Comparison of ENCODE assay signal across 12 cellular contexts in genomic region chr12:91007531-91008290, GRCh38. TPM values are rescaled to one million over a fixed set of nuclear protein-coding genes. Genes with fewer than 3 reads are reported as not detected.
DNase-seq lines count a peak whose midpoint lies in the region; ATAC-seq lines count a peak whose summit lies in the region.
"Had no signal": no experiment of that assay in that cellular context is flagged by ENCODE, and none has a peak within 500 bp of the region (broad histone marks: within the 10 kb centered on the region; RNA-seq: fewer than 3 reads in every experiment).

No MANE protein-coding gene starts in this region.

- DNase-seq in activated CD4-positive, alpha-beta T cell treated with anti-CD3 and anti-CD28 coated beads, Interleukin-2, amount 10 ng/mL, durations not matched to agents 24 days and 14 days, result peak; percentile 56
- no peak for DNase-seq in activated CD4-positive, alpha-beta T cell treated with anti-CD3 and anti-CD28 coated beads for 4 hours
- no peak for DNase-seq in stimulated activated effector memory CD8-positive, alpha-beta T cell treated with anti-CD3 and anti-CD28 coated beads, Interleukin-12 subunit alpha, Interleukin-12 subunit beta, amount 100 ng/mL, for 72 hours (ENCODE audit: low spot score in 2 of 2)
- no peak for DNase-seq in RPMI8226
- no peak for DNase-seq in NCI-H226
- DNase-seq in stimulated activated CD4-positive, alpha-beta T cell treated with anti-CD3 and anti-CD28 coated beads, Interleukin-4, amount 100 ng/mL, for 4 hours, result no peak
- DNase-seq: T-helper 17 cell had no signal

- peaks cover 7% of the 10 kb centered on the region for H3K9me3 Mint-ChIP-seq in activated CD4-positive, alpha-beta T cell treated with anti-CD3 and anti-CD28 coated beads, Interleukin-2, amount 10 ng/mL, durations not matched to agents 24 days and 14 days
- peaks cover 4% of the 10 kb centered on the region for H3K9me3 Mint-ChIP-seq in stimulated activated effector memory CD8-positive, alpha-beta T cell treated with anti-CD3 and anti-CD28 coated beads, Interleukin-12 subunit alpha, Interleukin-12 subunit beta, amount 100 ng/mL, for 72 hours
- H3K9me3 Mint-ChIP-seq: activated naive CD4-positive, alpha-beta T cell treated with anti-CD3 and anti-CD28 coated beads, Interleukin-2, amount 50 U/mL, for 24 hours had no signal

- peak overlapping the region; percentile 41 for H3K4me3 Mint-ChIP-seq in activated CD4-positive, alpha-beta T cell treated with anti-CD3 and anti-CD28 coated beads, Interleukin-2, amount 10 ng/mL, durations not matched to agents 24 days and 14 days
- no peak overlapping the region for H3K4me3 Mint-ChIP-seq in stimulated activated effector memory CD8-positive, alpha-beta T cell treated with anti-CD3 and anti-CD28 coated beads, Interleukin-12 subunit alpha, Interleukin-12 subunit beta, amount 100 ng/mL, for 72 hours
- H3K4me3 Mint-ChIP-seq: activated naive CD4-positive, alpha-beta T cell treated with anti-CD3 and anti-CD28 coated beads, Interleukin-2, amount 50 U/mL, for 24 hours; T-helper 17 cell had no signal

- H3K36me3 Mint-ChIP-seq in activated CD4-positive, alpha-beta T cell treated with anti-CD3 and anti-CD28 coated beads, Interleukin-2, amount 10 ng/mL, durations not matched to agents 24 days and 14 days (ENCODE audit: low read depth), result no peaks in the 10 kb centered on the region
- H3K36me3 Mint-ChIP-seq in stimulated activated effector memory CD8-positive, alpha-beta T cell treated with anti-CD3 and anti-CD28 coated beads, Interleukin-12 subunit alpha, Interleukin-12 subunit beta, amount 100 ng/mL, for 72 hours, result no peaks in the 10 kb centered on the region
- H3K36me3 Mint-ChIP-seq: activated naive CD4-positive, alpha-beta T cell treated with anti-CD3 and anti-CD28 coated beads, Interleukin-2, amount 50 U/mL, for 24 hours had no signal

- peaks cover 15% of the 10 kb centered on the region for H3K4me1 Mint-ChIP-seq in activated CD4-positive, alpha-beta T cell treated with anti-CD3 and anti-CD28 coated beads, Interleukin-2, amount 10 ng/mL, durations not matched to agents 24 days and 14 days
- peaks cover 10% of the 10 kb centered on the region for H3K4me1 Mint-ChIP-seq in stimulated activated effector memory CD8-positive, alpha-beta T cell treated with anti-CD3 and anti-CD28 coated beads, Interleukin-12 subunit alpha, Interleukin-12 subunit beta, amount 100 ng/mL, for 72 hours
- H3K4me1 Mint-ChIP-seq: T-helper 17 cell had no signal

- H3K27me3 Mint-ChIP-seq in activated CD4-positive, alpha-beta T cell treated with anti-CD3 and anti-CD28 coated beads, Interleukin-2, amount 10 ng/mL, durations not matched to agents 24 days and 14 days, result peaks cover 12% of the 10 kb centered on the region
- H3K27me3 Mint-ChIP-seq: T-helper 17 cell had no signal

- ATAC-seq in GM21786 (IDR thresholded peaks at IDR 0.05; ENCODE audit: unreplicated experiment) (peak; percentile 70), HG03432 (IDR thresholded peaks at IDR 0.05; ENCODE audit: unreplicated experiment) (peak; percentile 81)
- peak; percentile 83 for ATAC-seq in stimulated activated effector memory CD8-positive, alpha-beta T cell treated with anti-CD3 and anti-CD28 coated beads, Interleukin-12 subunit alpha, Interleukin-12 subunit beta, amount 100 ng/mL, for 72 hours
- ATAC-seq: A549, T-helper 17 cell had no signal

- H3K27ac Mint-ChIP-seq in activated CD4-positive, alpha-beta T cell treated with anti-CD3 and anti-CD28 coated beads, Interleukin-2, amount 10 ng/mL, durations not matched to agents 24 days and 14 days, result peak overlapping the region; percentile 30
- no peak overlapping the region for H3K27ac Mint-ChIP-seq in stimulated activated effector memory CD8-positive, alpha-beta T cell treated with anti-CD3 and anti-CD28 coated beads, Interleukin-12 subunit alpha, Interleukin-12 subunit beta, amount 100 ng/mL, for 72 hours
- H3K27ac Mint-ChIP-seq: activated naive CD4-positive, alpha-beta T cell treated with anti-CD3 and anti-CD28 coated beads, Interleukin-2, amount 50 U/mL, for 24 hours; T-helper 17 cell had no signal

- intact Hi-C loops in activated CD4-positive, alpha-beta T cell treated with anti-CD3 and anti-CD28 coated beads, Interleukin-2, amount 10 ng/mL, durations not matched to agents 24 days and 14 days (cut with micrococcal nuclease), result no loop called here

RNA-seq across cellular contexts. Expression of gene EPYC, which starts 2.9 kb away (rescaled TPM):
- not detected in 2 replicates for total RNA-seq in activated CD4-positive, alpha-beta T cell treated with anti-CD3 and anti-CD28 coated beads, Interleukin-2, amount 10 ng/mL, durations not matched to agents 24 days and 14 days
- total RNA-seq: T-helper 17 cell, temporal lobe had no signal

RNA-seq across cellular contexts. Expression of gene KERA, which starts 50.1 kb away (rescaled TPM):
- total RNA-seq in activated CD4-positive, alpha-beta T cell treated with anti-CD3 and anti-CD28 coated beads, Interleukin-2, amount 10 ng/mL, durations not matched to agents 24 days and 14 days, result not detected in 2 replicates
- total RNA-seq: T-helper 17 cell had no signal

RNA-seq across cellular contexts. Expression of gene CCER1, which starts 52.7 kb away (rescaled TPM):
- total RNA-seq in activated CD4-positive, alpha-beta T cell treated with anti-CD3 and anti-CD28 coated beads, Interleukin-2, amount 10 ng/mL, durations not matched to agents 24 days and 14 days, result not detected in 2 replicates
- total RNA-seq: T-helper 17 cell, temporal lobe had no signal
